37 cellular contexts compared by ENCODE assay signal in the genomic region with DNA sequence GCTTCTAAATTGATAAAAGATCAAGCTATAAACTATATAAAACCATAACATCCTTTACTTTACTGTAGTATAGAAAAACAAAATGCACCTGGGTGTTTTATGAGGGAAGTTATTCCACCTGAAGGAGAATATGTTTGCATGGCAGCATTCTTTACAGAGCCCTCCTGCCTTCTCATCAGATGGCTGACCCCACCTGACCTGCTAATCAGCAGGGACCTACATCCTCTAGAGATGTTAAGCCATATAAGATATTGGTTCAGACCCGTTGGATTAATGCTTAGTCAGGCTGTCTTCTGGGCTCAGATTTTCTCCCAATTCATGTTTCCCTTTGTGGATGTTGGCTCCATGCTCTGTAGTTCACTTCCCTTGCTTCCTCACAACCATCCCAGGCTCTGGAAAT.
"Had no signal": no experiment of that assay in that cellular context is flagged by ENCODE, and none has a peak within 500 bp of the region (broad histone marks: within the 10 kb centered on the region; RNA-seq: fewer than 3 reads in every experiment).

No MANE protein-coding gene starts in this region.

- H3K27ac Mint-ChIP-seq: activated CD4-positive, alpha-beta memory T cell treated with anti-CD3 and anti-CD28 coated beads, Interleukin-2, amount 10 ng/mL, durations not matched to agents 7 days and 5 days; activated CD4-positive, alpha-beta T cell treated with anti-CD3 and anti-CD28 coated beads for 36 hours; activated CD8-positive, alpha-beta memory T cell treated with anti-CD3 and anti-CD28 coated beads, Interleukin-2, amount 10 ng/mL, durations not matched to agents 7 days and 5 days; activated CD8-positive, alpha-beta T cell treated with anti-CD3 and anti-CD28 coated beads, Interleukin-2, amount 10 ng/mL, durations not matched to agents 7 days and 5 days; activated naive CD4-positive, alpha-beta T cell treated with anti-CD3 and anti-CD28 coated beads, Interleukin-2, amount 10 ng/mL, durations not matched to agents 7 days and 5 days; activated naive CD4-positive, alpha-beta T cell treated with anti-CD3 and anti-CD28 coated beads, Interleukin-2, amount 50 U/mL, for 24 hours; activated naive CD8-positive, alpha-beta T cell; activated naive CD8-positive, alpha-beta T cell treated with anti-CD3 and anti-CD28 coated beads, Interleukin-2, amount 10 ng/mL, durations not matched to agents 7 days and 5 days; activated naive CD8-positive, alpha-beta T cell treated with anti-CD3 and anti-CD28 coated beads, Interleukin-2, amount 50 U/mL, for 24 hours; activated T-cell treated with anti-CD3 and anti-CD28 coated beads, Interleukin-2, amount 50 U/mL, for 24 hours; activated T-helper 2 cell treated with anti-CD3 and anti-CD28 coated beads, Interferon-gamma antibody, Interleukin-2, Interleukin-4, amounts not matched to agents 10 μg/mL and 5 μg/mL and 100 μg/mL, durations not matched to agents 14 hours and 24 hours and 36 hours; T-helper 1 cell treated with Interleukin-12 subunit alpha and Interleukin-12 subunit beta and Interleukin-4 antibody, amounts not matched to agents 30 μg/mL and 1 μg/mL, for 36 hours; T-helper 2 cell treated with Interferon-gamma antibody and Interleukin-4, amounts not matched to agents 5 μg/mL and 100 μg/mL, for 36 hours; WTC11 had no signal

- H3K4me3 ChIP-seq: ascending aorta, cardiac muscle cell had no signal

- DNase-seq: activated CD4-positive, alpha-beta memory T cell treated with anti-CD3 and anti-CD28 coated beads, Interleukin-2, amount 10 ng/mL, durations not matched to agents 7 days and 5 days; activated CD4-positive, alpha-beta T cell treated with anti-CD3 and anti-CD28 coated beads for 1 hour; activated CD4-positive, alpha-beta T cell treated with anti-CD3 and anti-CD28 coated beads for 36 hours; activated CD4-positive, alpha-beta T cell treated with anti-CD3 and anti-CD28 coated beads for 48 hours; activated CD4-positive, alpha-beta T cell treated with anti-CD3 and anti-CD28 coated beads, Interleukin-2, amount 50 U/mL, for 1 hour; activated CD4-positive, alpha-beta T cell treated with anti-CD3 and anti-CD28 coated beads, Interleukin-2, amount 50 U/mL, for 48 hours; activated CD4-positive, CD25-positive, alpha-beta regulatory T cell; activated CD8-positive, alpha-beta memory T cell treated with anti-CD3 and anti-CD28 coated beads for 24 hours; activated CD8-positive, alpha-beta memory T cell treated with anti-CD3 and anti-CD28 coated beads, Interleukin-2, amount 10 ng/mL, durations not matched to agents 7 days and 5 days; activated CD8-positive, alpha-beta memory T cell treated with anti-CD3 and anti-CD28 coated beads, Interleukin-2, amount 50 U/mL, for 48 hours; activated CD8-positive, alpha-beta T cell treated with anti-CD3 and anti-CD28 coated beads, Interleukin-2, amount 10 ng/mL, durations not matched to agents 7 days and 5 days; activated effector memory CD4-positive, alpha-beta T cell treated with Interleukin-2 at 50 U/mL for 16 hours; activated gamma-delta T cell; activated naive CD4-positive, alpha-beta T cell treated with anti-CD3 and anti-CD28 coated beads, Interleukin-2, amount 10 ng/mL, durations not matched to agents 7 days and 5 days; activated naive CD4-positive, alpha-beta T cell treated with Interleukin-2 at 50 U/mL for 16 hours; activated naive CD8-positive, alpha-beta T cell treated with anti-CD3 and anti-CD28 coated beads, Interleukin-2, amount 10 ng/mL, durations not matched to agents 7 days and 5 days; activated naive CD8-positive, alpha-beta T cell treated with anti-CD3 and anti-CD28 coated beads, Interleukin-2, amount 50 U/mL, for 24 hours; activated T-cell treated with anti-CD3 and anti-CD28 coated beads, Interleukin-2, amount 50 U/mL, for 24 hours; activated T-cell treated with anti-CD3 and anti-CD28 coated beads, Interleukin-2, amount 50 U/mL, for 48 hours; amygdala; anterior cingulate cortex; caudate nucleus; cerebellar nuclear complex; T-helper 1 cell; T-helper 2 cell; T-helper 9 cell had no signal

- H3K36me3 ChIP-seq: ascending aorta, cardiac muscle cell had no signal

- H3K36me3 Mint-ChIP-seq: activated CD8-positive, alpha-beta memory T cell treated with anti-CD3 and anti-CD28 coated beads, Interleukin-2, amount 10 ng/mL, durations not matched to agents 7 days and 5 days; activated naive CD4-positive, alpha-beta T cell treated with anti-CD3 and anti-CD28 coated beads, Interleukin-2, amount 10 ng/mL, durations not matched to agents 7 days and 5 days; activated naive CD4-positive, alpha-beta T cell treated with anti-CD3 and anti-CD28 coated beads, Interleukin-2, amount 50 U/mL, for 24 hours; activated naive CD8-positive, alpha-beta T cell; activated naive CD8-positive, alpha-beta T cell treated with anti-CD3 and anti-CD28 coated beads, Interleukin-2, amount 10 ng/mL, durations not matched to agents 7 days and 5 days; brain had no signal

- H3K4me1 Mint-ChIP-seq: activated CD4-positive, alpha-beta memory T cell treated with anti-CD3 and anti-CD28 coated beads, Interleukin-2, amount 10 ng/mL, durations not matched to agents 7 days and 5 days; activated CD4-positive, alpha-beta T cell treated with anti-CD3 and anti-CD28 coated beads for 36 hours; activated CD8-positive, alpha-beta memory T cell treated with anti-CD3 and anti-CD28 coated beads, Interleukin-2, amount 10 ng/mL, durations not matched to agents 7 days and 5 days; activated naive CD4-positive, alpha-beta T cell treated with anti-CD3 and anti-CD28 coated beads, Interleukin-2, amount 10 ng/mL, durations not matched to agents 7 days and 5 days; activated naive CD4-positive, alpha-beta T cell treated with anti-CD3 and anti-CD28 coated beads, Interleukin-2, amount 50 U/mL, for 24 hours; activated naive CD8-positive, alpha-beta T cell treated with anti-CD3 and anti-CD28 coated beads, Interleukin-2, amount 10 ng/mL, durations not matched to agents 7 days and 5 days; activated naive CD8-positive, alpha-beta T cell treated with anti-CD3 and anti-CD28 coated beads, Interleukin-2, amount 50 U/mL, for 24 hours; brain; central memory CD8-positive, alpha-beta T cell had no signal

- H3K9me3 ChIP-seq: ascending aorta had no signal

- H3K4me1 ChIP-seq: ascending aorta had no signal

- H3K27me3 ChIP-seq: ascending aorta, cardiac muscle cell had no signal

- H3K4me3 Mint-ChIP-seq: activated CD4-positive, alpha-beta memory T cell treated with anti-CD3 and anti-CD28 coated beads, Interleukin-2, amount 10 ng/mL, durations not matched to agents 7 days and 5 days; activated CD4-positive, alpha-beta T cell treated with anti-CD3 and anti-CD28 coated beads for 36 hours; activated CD8-positive, alpha-beta memory T cell treated with anti-CD3 and anti-CD28 coated beads, Interleukin-2, amount 10 ng/mL, durations not matched to agents 7 days and 5 days; activated CD8-positive, alpha-beta T cell treated with anti-CD3 and anti-CD28 coated beads, Interleukin-2, amount 10 ng/mL, durations not matched to agents 7 days and 5 days; activated naive CD4-positive, alpha-beta T cell treated with anti-CD3 and anti-CD28 coated beads, Interleukin-2, amount 10 ng/mL, durations not matched to agents 7 days and 5 days; activated naive CD4-positive, alpha-beta T cell treated with anti-CD3 and anti-CD28 coated beads, Interleukin-2, amount 50 U/mL, for 24 hours; activated naive CD8-positive, alpha-beta T cell; activated naive CD8-positive, alpha-beta T cell treated with anti-CD3 and anti-CD28 coated beads, Interleukin-2, amount 10 ng/mL, durations not matched to agents 7 days and 5 days; activated naive CD8-positive, alpha-beta T cell treated with anti-CD3 and anti-CD28 coated beads, Interleukin-2, amount 50 U/mL, for 24 hours; activated T-cell treated with anti-CD3 and anti-CD28 coated beads, Interleukin-2, amount 50 U/mL, for 24 hours; brain; central memory CD8-positive, alpha-beta T cell; T-helper 1 cell treated with Interleukin-12 subunit alpha and Interleukin-12 subunit beta and Interleukin-4 antibody, amounts not matched to agents 30 μg/mL and 1 μg/mL, for 36 hours; T-helper 2 cell treated with Interferon-gamma antibody and Interleukin-4, amounts not matched to agents 5 μg/mL and 100 μg/mL, for 36 hours; WTC11 had no signal

- H3K9me3 Mint-ChIP-seq: activated naive CD8-positive, alpha-beta T cell treated with anti-CD3 and anti-CD28 coated beads, Interleukin-2, amount 50 U/mL, for 24 hours; activated T-cell treated with anti-CD3 and anti-CD28 coated beads, Interleukin-2, amount 50 U/mL, for 24 hours; brain had no signal

- H3K27ac ChIP-seq: ascending aorta, cardiac muscle cell, VCaP had no signal

- H3K27me3 Mint-ChIP-seq: activated CD4-positive, alpha-beta memory T cell treated with anti-CD3 and anti-CD28 coated beads, Interleukin-2, amount 10 ng/mL, durations not matched to agents 7 days and 5 days; activated CD4-positive, alpha-beta T cell treated with anti-CD3 and anti-CD28 coated beads for 36 hours; activated CD8-positive, alpha-beta memory T cell treated with anti-CD3 and anti-CD28 coated beads, Interleukin-2, amount 10 ng/mL, durations not matched to agents 7 days and 5 days; activated naive CD4-positive, alpha-beta T cell treated with anti-CD3 and anti-CD28 coated beads, Interleukin-2, amount 10 ng/mL, durations not matched to agents 7 days and 5 days; activated naive CD8-positive, alpha-beta T cell treated with anti-CD3 and anti-CD28 coated beads, Interleukin-2, amount 10 ng/mL, durations not matched to agents 7 days and 5 days; activated naive CD8-positive, alpha-beta T cell treated with anti-CD3 and anti-CD28 coated beads, Interleukin-2, amount 50 U/mL, for 24 hours; activated T-cell treated with anti-CD3 and anti-CD28 coated beads, Interleukin-2, amount 50 U/mL, for 24 hours; central memory CD8-positive, alpha-beta T cell had no signal
